In genomic region chrX:19702856-19703255, GRCh38 we compare ENCODE assay signal across 20 cellular contexts.
DNase-seq lines count a peak whose midpoint lies in the region; ATAC-seq and TF ChIP-seq lines count a peak whose summit lies in the region.
"Had no signal": no experiment of that assay in that cellular context is flagged by ENCODE, and none has a peak within 500 bp of the region (broad histone marks: within the 10 kb centered on the region; RNA-seq: fewer than 3 reads in every experiment).

No MANE protein-coding gene starts in this region.

- no peak for DNase-seq in CD4-positive, CD25-positive, alpha-beta regulatory T cell
- no peak for DNase-seq in CD8-positive, alpha-beta T cell
- DNase-seq in activated naive CD8-positive, alpha-beta T cell treated with anti-CD3 and anti-CD28 coated beads, Interleukin-2, amount 50 U/mL, for 24 hours, result no peak
- DNase-seq in natural killer cell (no peak), DMS114 treated with DMSO at 0.1 percent for 48 hours (lab: John Stamatoyannopoulos, UW; ENCODE audit: unreplicated experiment) (no peak)
- DNase-seq in activated CD4-positive, alpha-beta T cell treated with anti-CD3 and anti-CD28 coated beads for 36 hours, result no peak
- no peak for DNase-seq in stimulated activated naive B cell treated with anti-CD40 and anti-IgM and Interleukin-4, amounts not matched to agents 10 μg/mL and 1 μg/mL and 100 μg/mL, for 72 hours
- DNase-seq: BE2C, Caco-2, DMS53, GF-D8, GM23248, NCI-H1436, NCI-H2029 treated with DMSO at 0.1 percent for 48 hours, NCI-H774, Peyer's patch, Right ventricle myocardium superior, SK-N-SH had no signal

- H3K27me3 Mint-ChIP-seq in CD4-positive, CD25-positive, alpha-beta regulatory T cell, result no peaks in the 10 kb centered on the region
- H3K27me3 Mint-ChIP-seq in CD8-positive, alpha-beta T cell (ENCODE audit: low read depth), result no peaks in the 10 kb centered on the region
- H3K27me3 Mint-ChIP-seq in activated naive CD8-positive, alpha-beta T cell treated with anti-CD3 and anti-CD28 coated beads, Interleukin-2, amount 50 U/mL, for 24 hours, result no peaks in the 10 kb centered on the region
- H3K27me3 Mint-ChIP-seq in natural killer cell (ENCODE audit: low read depth in 2 of 2), result no peaks in the 10 kb centered on the region
- no peaks in the 10 kb centered on the region for H3K27me3 Mint-ChIP-seq in activated CD4-positive, alpha-beta T cell treated with anti-CD3 and anti-CD28 coated beads for 36 hours
- H3K27me3 Mint-ChIP-seq in stimulated activated naive B cell treated with anti-CD40 and anti-IgM and Interleukin-4, amounts not matched to agents 10 μg/mL and 1 μg/mL and 100 μg/mL, for 72 hours, result no peaks in the 10 kb centered on the region
- H3K27me3 Mint-ChIP-seq: IgD-negative memory B cell had no signal

- H3K4me1 ChIP-seq in CD4-positive, CD25-positive, alpha-beta regulatory T cell (ENCODE audit: control insufficient read depth, insufficient read depth, low read length, poor library complexity, severe bottlenecking), result peaks cover 11% of the 10 kb centered on the region
- peaks cover 21% of the 10 kb centered on the region for H3K4me1 ChIP-seq in CD8-positive, alpha-beta T cell (ENCODE audit: insufficient read depth, low read length)
- H3K4me1 ChIP-seq: BE2C, Caco-2, Peyer's patch had no signal

- H3K4me3 Mint-ChIP-seq in CD4-positive, CD25-positive, alpha-beta regulatory T cell, result no peak overlapping the region
- H3K4me3 Mint-ChIP-seq in CD8-positive, alpha-beta T cell, result no peak overlapping the region
- H3K4me3 Mint-ChIP-seq in activated naive CD8-positive, alpha-beta T cell treated with anti-CD3 and anti-CD28 coated beads, Interleukin-2, amount 50 U/mL, for 24 hours, result no peak overlapping the region
- H3K4me3 Mint-ChIP-seq in natural killer cell, result no peak overlapping the region
- no peak overlapping the region for H3K4me3 Mint-ChIP-seq in activated CD4-positive, alpha-beta T cell treated with anti-CD3 and anti-CD28 coated beads for 36 hours
- no peak overlapping the region for H3K4me3 Mint-ChIP-seq in stimulated activated naive B cell treated with anti-CD40 and anti-IgM and Interleukin-4, amounts not matched to agents 10 μg/mL and 1 μg/mL and 100 μg/mL, for 72 hours

- CTCF ChIA-PET in CD8-positive, alpha-beta T cell (lab: Charles Lee), result interaction anchor here (0.6 to 0.7 kb wide), 2 partner anchors 103 to 109 kb away, joined by 3 read pairs; no protein-coding TSS in a partner anchor
- CTCF ChIA-PET in activated CD4-positive, alpha-beta T cell treated with anti-CD3 and anti-CD28 coated beads for 36 hours (lab: Charles Lee), result no interaction called here

- no peaks in the 10 kb centered on the region for H3K36me3 Mint-ChIP-seq in CD4-positive, CD25-positive, alpha-beta regulatory T cell
- H3K36me3 Mint-ChIP-seq in CD8-positive, alpha-beta T cell, result peaks cover 67% of the 10 kb centered on the region
- H3K36me3 Mint-ChIP-seq in activated naive CD8-positive, alpha-beta T cell treated with anti-CD3 and anti-CD28 coated beads, Interleukin-2, amount 50 U/mL, for 24 hours (ENCODE audit: low read depth), result peaks cover 15% of the 10 kb centered on the region
- no peaks in the 10 kb centered on the region for H3K36me3 Mint-ChIP-seq in natural killer cell
- peaks cover 16% of the 10 kb centered on the region for H3K36me3 Mint-ChIP-seq in activated CD4-positive, alpha-beta T cell treated with anti-CD3 and anti-CD28 coated beads for 36 hours (ENCODE audit: low read depth)
- H3K36me3 Mint-ChIP-seq in stimulated activated naive B cell treated with anti-CD40 and anti-IgM and Interleukin-4, amounts not matched to agents 10 μg/mL and 1 μg/mL and 100 μg/mL, for 72 hours, result peaks cover 11 to 24% of the 10 kb centered on the region in 2 donors
- H3K36me3 Mint-ChIP-seq: IgD-negative memory B cell had no signal

- no peak for TF ChIP-seq CTCF in CD8-positive, alpha-beta T cell (IDR thresholded peaks at IDR 0.05)
- no peak for TF ChIP-seq CTCF in natural killer cell (IDR thresholded peaks at IDR 0.05)

- intact Hi-C loops in CD8-positive, alpha-beta T cell (cut with DNase I, micrococcal nuclease), result no loop called here
- intact Hi-C loops in natural killer cell (cut with micrococcal nuclease), result no loop called here
- intact Hi-C loops in activated CD4-positive, alpha-beta T cell treated with anti-CD3 and anti-CD28 coated beads for 36 hours (cut with DNase I, micrococcal nuclease), result no loop called here

- peaks cover 34% of the 10 kb centered on the region for H3K36me3 ChIP-seq in CD4-positive, CD25-positive, alpha-beta regulatory T cell (ENCODE audit: control insufficient read depth, insufficient read depth, low read length)
- no peaks in the 10 kb centered on the region for H3K36me3 ChIP-seq in CD8-positive, alpha-beta T cell (ENCODE audit: insufficient read depth, low read length)
- H3K36me3 ChIP-seq: BE2C, Peyer's patch had no signal

- no peak overlapping the region for H3K4me3 ChIP-seq in CD4-positive, CD25-positive, alpha-beta regulatory T cell (ENCODE audit: low read depth, low read length)
- H3K4me3 ChIP-seq in CD8-positive, alpha-beta T cell (ENCODE audit: low read depth, low read length), result no peak overlapping the region
- H3K4me3 ChIP-seq: GM23248, Peyer's patch had no signal

- H3K27ac Mint-ChIP-seq in CD4-positive, CD25-positive, alpha-beta regulatory T cell, result peak overlapping the region in 2 of 3 donors; percentile 35 to 71
- peak overlapping the region; percentile 55 for H3K27ac Mint-ChIP-seq in CD8-positive, alpha-beta T cell
- H3K27ac Mint-ChIP-seq in activated naive CD8-positive, alpha-beta T cell treated with anti-CD3 and anti-CD28 coated beads, Interleukin-2, amount 50 U/mL, for 24 hours, result peak overlapping the region; percentile 26
- H3K27ac Mint-ChIP-seq in natural killer cell, result peak overlapping the region; percentile 52 to 70
- H3K27ac Mint-ChIP-seq in activated CD4-positive, alpha-beta T cell treated with anti-CD3 and anti-CD28 coated beads for 36 hours, result no peak overlapping the region
- no peak overlapping the region for H3K27ac Mint-ChIP-seq in stimulated activated naive B cell treated with anti-CD40 and anti-IgM and Interleukin-4, amounts not matched to agents 10 μg/mL and 1 μg/mL and 100 μg/mL, for 72 hours
- H3K27ac Mint-ChIP-seq: IgD-negative memory B cell had no signal

- H3K27me3 ChIP-seq in CD4-positive, CD25-positive, alpha-beta regulatory T cell (ENCODE audit: control insufficient read depth, insufficient read depth, low read length), result no peaks in the 10 kb centered on the region
- no peaks in the 10 kb centered on the region for H3K27me3 ChIP-seq in CD8-positive, alpha-beta T cell (ENCODE audit: insufficient read depth, low read length)
- H3K27me3 ChIP-seq: BE2C, Peyer's patch had no signal

- H3K9me3 Mint-ChIP-seq in CD4-positive, CD25-positive, alpha-beta regulatory T cell, result no peaks in the 10 kb centered on the region
- no peaks in the 10 kb centered on the region for H3K9me3 Mint-ChIP-seq in CD8-positive, alpha-beta T cell
- H3K9me3 Mint-ChIP-seq in activated naive CD8-positive, alpha-beta T cell treated with anti-CD3 and anti-CD28 coated beads, Interleukin-2, amount 50 U/mL, for 24 hours, result no peaks in the 10 kb centered on the region
- H3K9me3 Mint-ChIP-seq in natural killer cell, result no peaks in the 10 kb centered on the region
- no peaks in the 10 kb centered on the region for H3K9me3 Mint-ChIP-seq in activated CD4-positive, alpha-beta T cell treated with anti-CD3 and anti-CD28 coated beads for 36 hours (ENCODE audit: low read depth)
- H3K9me3 Mint-ChIP-seq in stimulated activated naive B cell treated with anti-CD40 and anti-IgM and Interleukin-4, amounts not matched to agents 10 μg/mL and 1 μg/mL and 100 μg/mL, for 72 hours, result no peaks in the 10 kb centered on the region

- peaks cover 22 to 70% (median 40%) of the 10 kb centered on the region in 4 donors for H3K4me1 Mint-ChIP-seq in CD4-positive, CD25-positive, alpha-beta regulatory T cell
- peaks cover 53% of the 10 kb centered on the region for H3K4me1 Mint-ChIP-seq in CD8-positive, alpha-beta T cell (ENCODE audit: low read depth)
- H3K4me1 Mint-ChIP-seq in activated naive CD8-positive, alpha-beta T cell treated with anti-CD3 and anti-CD28 coated beads, Interleukin-2, amount 50 U/mL, for 24 hours, result peaks cover 51% of the 10 kb centered on the region
- peaks cover 38 to 48% of the 10 kb centered on the region in 2 donors for H3K4me1 Mint-ChIP-seq in natural killer cell
- H3K4me1 Mint-ChIP-seq in activated CD4-positive, alpha-beta T cell treated with anti-CD3 and anti-CD28 coated beads for 36 hours, result peaks cover 40% of the 10 kb centered on the region
- peaks cover 0 to 3% of the 10 kb centered on the region in 2 donors for H3K4me1 Mint-ChIP-seq in stimulated activated naive B cell treated with anti-CD40 and anti-IgM and Interleukin-4, amounts not matched to agents 10 μg/mL and 1 μg/mL and 100 μg/mL, for 72 hours

- H3K9me3 ChIP-seq in CD4-positive, CD25-positive, alpha-beta regulatory T cell (ENCODE audit: control insufficient read depth in 2 of 2, low read length in 2 of 2), result no peaks in the 10 kb centered on the region
- H3K9me3 ChIP-seq in CD8-positive, alpha-beta T cell (ENCODE audit: low read length), result no peaks in the 10 kb centered on the region
- H3K9me3 ChIP-seq: BE2C, Caco-2, Peyer's patch, SK-N-SH had no signal

- peak overlapping the region; percentile 30 for H3K27ac ChIP-seq in CD4-positive, CD25-positive, alpha-beta regulatory T cell (ENCODE audit: insufficient read depth, low read length, poor library complexity, severe bottlenecking)
- H3K27ac ChIP-seq in CD8-positive, alpha-beta T cell (ENCODE audit: low read depth, low read length), result no peak overlapping the region
- H3K27ac ChIP-seq: GM23248, Peyer's patch had no signal

- POLR2A ChIA-PET in CD8-positive, alpha-beta T cell (lab: Charles Lee), result no interaction called here
- POLR2A ChIA-PET in activated CD4-positive, alpha-beta T cell treated with anti-CD3 and anti-CD28 coated beads for 36 hours (lab: Charles Lee), result no interaction called here

- ATAC-seq in CD4-positive, CD25-positive, alpha-beta regulatory T cell (ENCODE audit: low read depth in 2 of 2), result no peak
- ATAC-seq in CD8-positive, alpha-beta T cell, result no peak
- ATAC-seq in activated naive CD8-positive, alpha-beta T cell treated with anti-CD3 and anti-CD28 coated beads, Interleukin-2, amount 50 U/mL, for 24 hours, result no peak
- ATAC-seq in natural killer cell, result no peak
- no peak for ATAC-seq in activated CD4-positive, alpha-beta T cell treated with anti-CD3 and anti-CD28 coated beads for 36 hours
- no peak for ATAC-seq in stimulated activated naive B cell treated with anti-CD40 and anti-IgM and Interleukin-4, amounts not matched to agents 10 μg/mL and 1 μg/mL and 100 μg/mL, for 72 hours (replicated peaks)
- ATAC-seq: HCT116 had no signal

Comparison
In these comparisons a context has a peak if more than half of its experiments do, and no peak if none do; other contexts are left out.
1. H3K27ac Mint-ChIP-seq: peak in CD4-positive, CD25-positive, alpha-beta regulatory T cell (2 of 3), CD8-positive, alpha-beta T cell (single experiment), activated naive CD8-positive, alpha-beta T cell treated with anti-CD3 and anti-CD28 coated beads, Interleukin-2, amount 50 U/mL, for 24 hours (single experiment) and natural killer cell (2 of 2); none in activated CD4-positive, alpha-beta T cell treated with anti-CD3 and anti-CD28 coated beads for 36 hours (single experiment) and stimulated activated naive B cell treated with anti-CD40 and anti-IgM and Interleukin-4, amounts not matched to agents 10 μg/mL and 1 μg/mL and 100 μg/mL, for 72 hours (single experiment).